In genomic region chr7:114649689-114650088, GRCh38 we compare ENCODE assay signal across 23 cellular contexts.
"Had no signal": no experiment of that assay in that cellular context is flagged by ENCODE, and none has a peak within 500 bp of the region (broad histone marks: within the 10 kb centered on the region; RNA-seq: fewer than 3 reads in every experiment).

No MANE protein-coding gene starts in this region.

- ATAC-seq: effector memory CD8-positive, alpha-beta T cell; gastroesophageal sphincter; left cardiac atrium; lower lobe of right lung; natural killer cell treated with Interleukin-12 subunit alpha and Interleukin-12 subunit beta and Interleukin-15 and Interleukin-18, amount 100 ng/mL, for 72 hours; pancreas; right cardiac atrium; stimulated activated effector memory CD8-positive, alpha-beta T cell treated with anti-CD3 and anti-CD28 coated beads, Interleukin-12 subunit alpha, Interleukin-12 subunit beta, amount 100 ng/mL, for 72 hours; stimulated activated naive CD8-positive, alpha-beta T cell treated with anti-CD3 and anti-CD28 coated beads, Interleukin-15, Interleukin-2, amounts not matched to agents 100 U/mL and 50 U/mL, for 24 hours had no signal

- H3K36me3 ChIP-seq: gastroesophageal sphincter, left ventricle myocardium inferior, lower lobe of right lung, pancreas, thyroid gland had no signal

- H3K4me3 ChIP-seq: esophagus squamous epithelium, gastroesophageal sphincter, left ventricle myocardium inferior, lower lobe of right lung, pancreas, smooth muscle cell, suprapubic skin, thyroid gland had no signal

- H3K27me3 ChIP-seq: esophagus squamous epithelium, gastroesophageal sphincter, pancreas, suprapubic skin, thyroid gland had no signal

- H3K4me1 ChIP-seq: esophagus squamous epithelium, left ventricle myocardium inferior, lower lobe of right lung, pancreas, suprapubic skin, thyroid gland had no signal

- H3K9me3 ChIP-seq: esophagus squamous epithelium, gastroesophageal sphincter, left ventricle myocardium inferior, lower lobe of right lung, pancreas, suprapubic skin, thyroid gland had no signal

- H3K4me2 ChIP-seq: smooth muscle cell had no signal

- DNase-seq: effector memory CD8-positive, alpha-beta T cell; esophagus squamous epithelium; foreskin fibroblast; glutamatergic neuron; immature natural killer cell; kidney; left cardiac atrium; left ventricle myocardium inferior; lower lobe of right lung; mesenchymal stem cell; midbrain; occipital lobe; pancreas; right cardiac atrium; stimulated activated CD4-positive, alpha-beta T cell treated with anti-CD3 and anti-CD28 coated beads, Interleukin-4, amount 100 ng/mL, for 1 hour; stimulated activated CD8-positive, alpha-beta memory T cell treated with anti-CD3 and anti-CD28 coated beads, Interleukin-4, amount 100 ng/mL, for 48 hours; stimulated activated naive CD8-positive, alpha-beta T cell treated with anti-CD3 and anti-CD28 coated beads, Interleukin-15, Interleukin-2, amounts not matched to agents 100 U/mL and 50 U/mL, for 24 hours; thyroid gland had no signal

- H3K27ac ChIP-seq: esophagus squamous epithelium, gastroesophageal sphincter, left ventricle myocardium inferior, lower lobe of right lung, pancreas, suprapubic skin, thyroid gland had no signal
